Comparison of ENCODE assay signal across 21 cellular contexts in genomic region chr10:100141446-100142087, GRCh38. TPM values are rescaled to one million over a fixed set of nuclear protein-coding genes. Genes with fewer than 3 reads are reported as not detected.
DNase-seq lines count a peak whose midpoint lies in the region; ATAC-seq, FAIRE-seq and TF ChIP-seq lines count a peak whose summit lies in the region.
"Had no signal": no experiment of that assay in that cellular context is flagged by ENCODE, and none has a peak within 500 bp of the region (broad histone marks: within the 10 kb centered on the region; RNA-seq: fewer than 3 reads in every experiment).

No MANE protein-coding gene starts in this region.

- TF ChIP-seq POLR2A in HepG2 (IDR thresholded peaks at IDR 0.05; ENCODE audit: insufficient read depth in 1 of 2, low read depth in 2 of 2, low read length in 2 of 2), result no peak
- no peak for TF ChIP-seq POLR2A in esophagus muscularis mucosa (IDR thresholded peaks at IDR 0.05; ENCODE audit: low read depth)

- H3K36me3 ChIP-seq in liver (ENCODE audit: control insufficient read depth in 4 of 4, insufficient read depth in 3 of 4, low read depth in 1 of 4, low read length in 3 of 4) (no peaks in the 10 kb centered on the region), HepG2 (replicated peaks in 1 of 2; ENCODE audit: control insufficient read depth in 1 of 2, insufficient read depth in 2 of 2, low read length in 2 of 2) (no peaks in the 10 kb centered on the region), esophagus muscularis mucosa (no peaks in the 10 kb centered on the region), parathyroid adenoma (ENCODE audit: control insufficient read depth, insufficient read depth, low read length) (no peaks in the 10 kb centered on the region), small intestine (ENCODE audit: control insufficient read depth in 2 of 2, insufficient read depth in 2 of 2, low read length in 2 of 2) (no peaks in the 10 kb centered on the region)

- TF ChIP-seq EP300 in HepG2 (IDR thresholded peaks at IDR 0.05; ENCODE audit: low read depth in 2 of 2, low read length in 2 of 2) (no peak), HepG2 (CRISPR knock-in tag; IDR thresholded peaks at IDR 0.05; ENCODE audit: borderline replicate concordance) (no peak), esophagus muscularis mucosa (IDR thresholded peaks at IDR 0.05) (no peak)

- H3K9me3 ChIP-seq in liver (ENCODE audit: control insufficient read depth in 4 of 4, low read length in 3 of 4), result no peaks in the 10 kb centered on the region
- no peaks in the 10 kb centered on the region for H3K9me3 ChIP-seq in HepG2 (ENCODE audit: low read length)
- H3K9me3 ChIP-seq in esophagus muscularis mucosa, result no peaks in the 10 kb centered on the region
- H3K9me3 ChIP-seq in parathyroid adenoma (ENCODE audit: control insufficient read depth, low read length), result no peaks in the 10 kb centered on the region
- H3K9me3 ChIP-seq in small intestine (ENCODE audit: control insufficient read depth, low read depth), result no peaks in the 10 kb centered on the region

- TF ChIP-seq RAD21 in liver (IDR thresholded peaks at IDR 0.05) (peak; percentile 19 to 41), HepG2 (CRISPR knock-in tag; IDR thresholded peaks at IDR 0.05) (no peak)

- no peak overlapping the region; the same call in 1 of the 2 replicates for H3K4me2 ChIP-seq in HepG2 (ENCODE audit: low read depth, low read length)
- no peak overlapping the region for H3K4me2 ChIP-seq in parathyroid adenoma (ENCODE audit: low read length)
- H3K4me2 ChIP-seq: GM23338 had no signal

- H2AFZ ChIP-seq in HepG2 (ENCODE audit: low read length) (no peak overlapping the region), parathyroid adenoma (peak overlapping the region; percentile 75)
- H2AFZ ChIP-seq: GM23338 had no signal

- TF ChIP-seq CTCF in liver (IDR thresholded peaks at IDR 0.05; ENCODE audit: low read depth, low read length, missing input control) (no peak), HepG2 (CRISPR knock-in tag; IDR thresholded peaks at IDR 0.05) (no peak), esophagus muscularis mucosa (IDR thresholded peaks at IDR 0.05) (no peak), parathyroid adenoma (IDR thresholded peaks at IDR 0.05) (no peak)

- H3K4me1 ChIP-seq in liver (ENCODE audit: control insufficient read depth in 4 of 4, insufficient read depth in 4 of 4, low read length in 3 of 4) (peaks cover 0 to 5% (median 3%) of the 10 kb centered on the region in 4 donors), HepG2 (ENCODE audit: insufficient read depth, low read length) (peaks cover 12% of the 10 kb centered on the region), esophagus muscularis mucosa (peaks cover 0 to 9% (median 6%) of the 10 kb centered on the region in 4 donors), parathyroid adenoma (peaks cover 43% of the 10 kb centered on the region), small intestine (ENCODE audit: control insufficient read depth in 2 of 2, insufficient read depth in 1 of 2, low read depth in 1 of 2, low read length in 1 of 2) (no peaks in the 10 kb centered on the region)

- BruUV-seq in HepG2 (replicated peaks; lab: Mats Ljungman, UMichigan), result no TSS peak

- WGBS in liver, result 29% methylated on average over 5 of the region's 5 CpGs
- WGBS in HepG2 (ENCODE audit: low lambda C conversion rate), result 2% methylated on average over 5 of the region's 5 CpGs
- WGBS in esophagus muscularis mucosa, result 80% methylated on average over 5 of the region's 5 CpGs
- WGBS in small intestine, 3 donors, result 68 to 71% (median 69%) methylated on average over 5 of the region's 5 CpGs

- POLR2A ChIA-PET in HepG2 (lab: Yijun Ruan, JAX), result no interaction called here

- H3K79me2 ChIP-seq in HepG2 (ENCODE audit: insufficient read depth, low read length) (no peaks in the 10 kb centered on the region), parathyroid adenoma (no peaks in the 10 kb centered on the region)

- ATAC-seq in HepG2 (no peak), GM18511 (IDR thresholded peaks at IDR 0.05; ENCODE audit: unreplicated experiment) (no peak)
- ATAC-seq: GM12878, GM23338, HCT116 had no signal

- no peak overlapping the region for H3K4me3 ChIP-seq in liver (ENCODE audit: low read depth in 1 of 3, low read length in 3 of 3)
- H3K4me3 ChIP-seq in HepG2 (replicated peaks in 1 of 3; ENCODE audit: insufficient read depth in 1 of 3, low read depth in 2 of 3, low read length in 3 of 3), result no peak overlapping the region
- no peak overlapping the region for H3K4me3 ChIP-seq in esophagus muscularis mucosa
- no peak overlapping the region for H3K4me3 ChIP-seq in parathyroid adenoma (ENCODE audit: low read depth, low read length)
- no peak overlapping the region for H3K4me3 ChIP-seq in small intestine (ENCODE audit: low read depth in 1 of 2, low read length in 2 of 2)
- H3K4me3 ChIP-seq: GM12878, GM23338 had no signal

- FAIRE-seq in HepG2 (lab: Jason Lieb, UNC) (no peak), small intestine (lab: Jason Lieb, UNC) (no peak)
- FAIRE-seq: GM12878 had no signal

- in situ Hi-C loops in HepG2 (cut with HindIII; ENCODE audit: extremely low pct_ligation_motif_present, low pct_unique_long_range_greater_than_20kb), result no loop called here

- H3K27ac ChIP-seq in liver (ENCODE audit: low read depth in 1 of 2, low read length in 2 of 2) (peak overlapping the region; percentile 78 to 91), HepG2 (ENCODE audit: extremely low read length, insufficient read depth, low read length) (no peak overlapping the region), esophagus muscularis mucosa (replicated peaks in 1 of 4) (no peak overlapping the region), parathyroid adenoma (peak overlapping the region; percentile 62), small intestine (ENCODE audit: low read depth in 1 of 2, low read length in 1 of 2) (no peak overlapping the region)

- peak overlapping the region in 1 of 2 donors; percentile 66 for H3K9ac ChIP-seq in liver (ENCODE audit: low read depth in 1 of 2, low read length in 2 of 2)
- H3K9ac ChIP-seq in HepG2 (ENCODE audit: insufficient read depth, low read depth, low read length), result no peak overlapping the region
- H3K9ac ChIP-seq in parathyroid adenoma, result no peak overlapping the region

- intact Hi-C loops in HepG2 (cut with micrococcal nuclease; ENCODE audit: unreplicated experiment), result no loop called here
- intact Hi-C loops in esophagus muscularis mucosa (cut with DNase I), result no loop called here

- no peaks in the 10 kb centered on the region for H4K20me1 ChIP-seq in HepG2 (ENCODE audit: insufficient read depth, low read length)

- H3K27me3 ChIP-seq in liver (ENCODE audit: control insufficient read depth in 4 of 4, insufficient read depth in 4 of 4, low read length in 3 of 4), result no peaks in the 10 kb centered on the region
- no peaks in the 10 kb centered on the region for H3K27me3 ChIP-seq in HepG2 (ENCODE audit: control insufficient read depth in 1 of 2, insufficient read depth in 2 of 2, low read length in 2 of 2)
- no peaks in the 10 kb centered on the region for H3K27me3 ChIP-seq in esophagus muscularis mucosa
- H3K27me3 ChIP-seq in parathyroid adenoma (ENCODE audit: control insufficient read depth, insufficient read depth, low read length), result no peaks in the 10 kb centered on the region
- no peaks in the 10 kb centered on the region for H3K27me3 ChIP-seq in small intestine (ENCODE audit: control insufficient read depth in 2 of 2, insufficient read depth in 2 of 2, low read length in 2 of 2)

- DNase-seq in HepG2 (ENCODE audit: low spot score), result no peak
- peak; percentile 7 for DNase-seq in esophagus muscularis mucosa (ENCODE audit: extremely low spot score)
- no peak for DNase-seq in small intestine
- DNase-seq: C1 segment of cervical spinal cord; Calu3; CD4-positive, alpha-beta memory T cell; COR-L47; DMS79; EL; GDM1; H9 had no signal

- CTCF ChIA-PET in HepG2 (lab: Yijun Ruan, JAX; ENCODE audit: low intra/inter-chr PET ratio, low total read pairs), result no interaction called here

RNA-seq across cellular contexts. Expression of gene ERLIN1, which starts 44.3 kb away (rescaled TPM):
- total RNA-seq in liver (10 to 100 TPM; 73.9 to 85.4 TPM), HepG2 (2016; rRNA removed; fragmentation: Illumina TruSeq; extraction: Trizol) (46.9 and 69.3 TPM in 2 replicates), esophagus muscularis mucosa (10 to 100 TPM in 3 of 4 donors, 1 to 10 TPM in 1; 8.3 to 14.4 (median 13.6) TPM)
- polyA plus RNA-seq in liver (10 to 100 TPM; 21.7 to 66.2 TPM), HepG2 (2011; rRNA removed) (56.8 and 61.3 TPM in 2 replicates), small intestine (10 to 100 TPM in 1 of 3 donors, 1 to 10 TPM in 2; 6.5 to 28.0 (median 10.0) TPM)
- total RNA-seq in HepG2 (2016; cell fraction: cytosol; rRNA removed; fragmentation: Illumina TruSeq; extraction: Trizol; ENCODE audit: low read depth), result 5.5 and 7.0 TPM in 2 replicates
- 46.1 and 69.2 TPM in 2 replicates for total RNA-seq in HepG2 (2016; cell fraction: insoluble cytoplasmic fraction; rRNA removed; fragmentation: Illumina TruSeq; extraction: Trizol)
- total RNA-seq in HepG2 (2016; cell fraction: membrane; rRNA removed; fragmentation: Illumina TruSeq; extraction: Trizol), result 19.6 and 23.2 TPM in 2 replicates
- 69.4 and 73.7 TPM in 2 replicates for total RNA-seq in HepG2 (2016; cell fraction: nucleus; rRNA removed; fragmentation: Illumina TruSeq; extraction: Trizol)
- 37.8 and 56.8 TPM in 2 replicates for polyA plus RNA-seq in HepG2 (2011; cell fraction: cytosol; rRNA removed)
- 18.0 and 23.0 TPM in 2 replicates for polyA plus RNA-seq in HepG2 (2011; cell fraction: nucleus; rRNA removed)
- polyA plus RNA-seq in HepG2 (2012), result 99.8 and 100 TPM in 2 replicates
- polyA plus RNA-seq in HepG2 (2016; cell fraction: cytosol; fragmentation: Illumina TruSeq; extraction: Trizol; ENCODE audit: low read depth), result 5.5 and 6.1 TPM in 2 replicates
- 41.5 and 42.1 TPM in 2 replicates for polyA plus RNA-seq in HepG2 (2016; cell fraction: insoluble cytoplasmic fraction; fragmentation: Illumina TruSeq; extraction: Trizol; ENCODE audit: low read depth)
- 12.8 and 13.4 TPM in 2 replicates for polyA plus RNA-seq in HepG2 (2016; cell fraction: membrane; fragmentation: Illumina TruSeq; extraction: Trizol; ENCODE audit: low read depth)
- 61.4 and 69.1 TPM in 2 replicates for polyA plus RNA-seq in HepG2 (2016; cell fraction: nucleus; fragmentation: Illumina TruSeq; extraction: Trizol; ENCODE audit: insufficient read depth, low read depth)
- polyA minus RNA-seq in HepG2 (2011; rRNA and poly(A)+ RNA removed; ENCODE audit: low replicate concordance), result 18.3 and 32.9 TPM in 2 replicates
- 32.7 and 42.3 TPM in 2 replicates for polyA minus RNA-seq in HepG2 (2011; cell fraction: cytosol; rRNA and poly(A)+ RNA removed)
- polyA minus RNA-seq in HepG2 (2011; cell fraction: nucleus; rRNA and poly(A)+ RNA removed), result 15.5 and 28.8 TPM in 2 replicates

RNA-seq across cellular contexts. Expression of gene CPN1, which starts 59.9 kb away (rescaled TPM):
- 100 to 1,000 TPM in 1 of 2 donors, 10 to 100 TPM in 1; 95.7 to 119 TPM for total RNA-seq in liver
- polyA plus RNA-seq in liver, result 10 to 100 TPM; 30.4 to 97.8 TPM
- total RNA-seq in HepG2 (2016; rRNA removed; fragmentation: Illumina TruSeq; extraction: Trizol), result 8.1 and 17.3 TPM in 2 replicates
- total RNA-seq in HepG2 (2016; cell fraction: cytosol; rRNA removed; fragmentation: Illumina TruSeq; extraction: Trizol; ENCODE audit: low read depth), result 5.6 and 6.4 TPM in 2 replicates
- total RNA-seq in HepG2 (2016; cell fraction: insoluble cytoplasmic fraction; rRNA removed; fragmentation: Illumina TruSeq; extraction: Trizol), result 8.1 and 16.7 TPM in 2 replicates
- 8.1 and 10.4 TPM in 2 replicates for total RNA-seq in HepG2 (2016; cell fraction: membrane; rRNA removed; fragmentation: Illumina TruSeq; extraction: Trizol)
- total RNA-seq in HepG2 (2016; cell fraction: nucleus; rRNA removed; fragmentation: Illumina TruSeq; extraction: Trizol), result 10.6 and 16.3 TPM in 2 replicates
- 35.1 and 42.1 TPM in 2 replicates for polyA plus RNA-seq in HepG2 (2011; rRNA removed)
- 39.2 and 44.8 TPM in 2 replicates for polyA plus RNA-seq in HepG2 (2011; cell fraction: cytosol; rRNA removed)
- 18.8 and 22.4 TPM in 2 replicates for polyA plus RNA-seq in HepG2 (2011; cell fraction: nucleus; rRNA removed)
- 30.8 and 36.0 TPM in 2 replicates for polyA plus RNA-seq in HepG2 (2012)
- 5.5 and 6.0 TPM in 2 replicates for polyA plus RNA-seq in HepG2 (2016; cell fraction: cytosol; fragmentation: Illumina TruSeq; extraction: Trizol; ENCODE audit: low read depth)
- 8.5 and 9.4 TPM in 2 replicates for polyA plus RNA-seq in HepG2 (2016; cell fraction: insoluble cytoplasmic fraction; fragmentation: Illumina TruSeq; extraction: Trizol; ENCODE audit: low read depth)
- 8.9 and 9.1 TPM in 2 replicates for polyA plus RNA-seq in HepG2 (2016; cell fraction: membrane; fragmentation: Illumina TruSeq; extraction: Trizol; ENCODE audit: low read depth)
- polyA plus RNA-seq in HepG2 (2016; cell fraction: nucleus; fragmentation: Illumina TruSeq; extraction: Trizol; ENCODE audit: insufficient read depth, low read depth), result 16.1 and 19.4 TPM in 2 replicates
- 35.9 TPM in 1 of 2 replicates, not detected in the other for polyA minus RNA-seq in HepG2 (2011; rRNA and poly(A)+ RNA removed; ENCODE audit: low replicate concordance)
- polyA minus RNA-seq in HepG2 (2011; cell fraction: cytosol; rRNA and poly(A)+ RNA removed), result 11.8 and 13.2 TPM in 2 replicates
- 9.0 and 12.1 TPM in 2 replicates for polyA minus RNA-seq in HepG2 (2011; cell fraction: nucleus; rRNA and poly(A)+ RNA removed)
- total RNA-seq in esophagus muscularis mucosa, result not detected
- not detected for polyA plus RNA-seq in small intestine
- total RNA-seq: A172; A673; Calu3; CD4-positive, alpha-beta memory T cell; GM23338; H4; H9 had no signal
- polyA plus RNA-seq: BJ; CD4-positive, alpha-beta memory T cell had no signal

Comparison
In these comparisons a context has a peak if more than half of its experiments do, and no peak if none do; other contexts are left out.
1. H3K27ac ChIP-seq: peak in liver (2 of 2) and parathyroid adenoma (single experiment); none in HepG2 (single experiment), esophagus muscularis mucosa (0 of 4) and small intestine (0 of 2).
2. RNA of gene CPN1, which starts 59.9 kb away (total RNA-seq): 95.7 to 119 TPM in liver and 5.6 to 17.3 TPM in HepG2; not detected in esophagus muscularis mucosa; every median in the first group is over 4 times any median in the second.